ENCODE assay signal across 9 cellular contexts in genomic region chr19:14440049-14440448, GRCh38. TPM values are rescaled to one million over a fixed set of nuclear protein-coding genes. Genes with fewer than 3 reads are reported as not detected.
DNase-seq lines count a peak whose midpoint lies in the region; ATAC-seq, FAIRE-seq and TF ChIP-seq lines count a peak whose summit lies in the region.
"Had no signal": no experiment of that assay in that cellular context is flagged by ENCODE, and none has a peak within 500 bp of the region (broad histone marks: within the 10 kb centered on the region; RNA-seq: fewer than 3 reads in every experiment).

No MANE protein-coding gene starts in this region.

- H3K27me3 Mint-ChIP-seq in T-cell (no peaks in the 10 kb centered on the region), memory B cell (no peaks in the 10 kb centered on the region)
- no peaks in the 10 kb centered on the region for H3K27me3 Mint-ChIP-seq in activated naive CD8-positive, alpha-beta T cell treated with anti-CD3 and anti-CD28 coated beads for 36 hours

- H3K27ac Mint-ChIP-seq in T-cell (peak overlapping the region; percentile 96 to 97), memory B cell (peak overlapping the region; percentile 89)
- H3K27ac Mint-ChIP-seq in activated naive CD8-positive, alpha-beta T cell treated with anti-CD3 and anti-CD28 coated beads for 36 hours = peak overlapping the region; percentile 91

- peak; percentile 82 for FAIRE-seq in GM12892 (lab: Jason Lieb, UNC)
- FAIRE-seq: H1 had no signal

- H3K4me1 Mint-ChIP-seq in T-cell (peaks cover 53 to 63% (median 54%) of the 10 kb centered on the region in 3 donors), memory B cell (peaks cover 29% of the 10 kb centered on the region)
- H3K4me1 Mint-ChIP-seq in activated naive CD8-positive, alpha-beta T cell treated with anti-CD3 and anti-CD28 coated beads for 36 hours = peaks cover 48% of the 10 kb centered on the region

- peak overlapping the region; percentile 89 to 98 (median 93) for H3K4me3 Mint-ChIP-seq in T-cell
- H3K4me3 Mint-ChIP-seq in activated naive CD8-positive, alpha-beta T cell treated with anti-CD3 and anti-CD28 coated beads for 36 hours = peak overlapping the region; percentile 88
- H3K4me3 Mint-ChIP-seq in memory B cell = peak overlapping the region; percentile 92

- H3K9me3 Mint-ChIP-seq in T-cell (no peaks in the 10 kb centered on the region), memory B cell (no peaks in the 10 kb centered on the region)
- H3K9me3 Mint-ChIP-seq in activated naive CD8-positive, alpha-beta T cell treated with anti-CD3 and anti-CD28 coated beads for 36 hours = no peaks in the 10 kb centered on the region

- peaks cover 27% of the 10 kb centered on the region for H3K36me3 Mint-ChIP-seq in T-cell
- H3K36me3 Mint-ChIP-seq in activated naive CD8-positive, alpha-beta T cell treated with anti-CD3 and anti-CD28 coated beads for 36 hours = peaks cover 34% of the 10 kb centered on the region
- peaks cover 20% of the 10 kb centered on the region for H3K36me3 Mint-ChIP-seq in memory B cell

- CTCF ChIA-PET in T-cell (lab: Charles Lee) = no interaction called here
- CTCF ChIA-PET in HEK293T (lab: Yijun Ruan, JAX) = no interaction called here

- POLR2A ChIA-PET in T-cell (lab: Charles Lee) = no interaction called here
- POLR2A ChIA-PET in HEK293T (lab: Yijun Ruan, JAX) = no interaction called here

- peak; percentile 86 for DNase-seq in GM12892 (ENCODE audit: insufficient read length)
- DNase-seq in T-cell = peak; percentile 59 to 86 (median 75)
- DNase-seq in activated naive CD8-positive, alpha-beta T cell treated with anti-CD3 and anti-CD28 coated beads for 36 hours = peak; percentile 83
- DNase-seq in memory B cell (ENCODE audit: low spot score in 2 of 2) = peak; percentile 75 to 76
- DNase-seq in stimulated activated CD8-positive, alpha-beta memory T cell treated with anti-CD3 and anti-CD28 coated beads, Interleukin-7, amount 100 ng/mL, for 48 hours (ENCODE audit: extremely low read depth in 1 of 2, low read depth in 1 of 2) = peak; percentile 62 to 69
- no peak for DNase-seq in NCI-H1105 (lab: John Stamatoyannopoulos, UW)
- no peak for DNase-seq in HEK293T (ENCODE audit: extremely low spot score)

- ATAC-seq in HG02840 (IDR thresholded peaks at IDR 0.05; ENCODE audit: low FRiP score, unreplicated experiment) = peak; percentile 79
- ATAC-seq in T-cell (replicated peaks in 1 of 4) = peak; percentile 98 to 100 (median 99)
- ATAC-seq in memory B cell (ENCODE audit: low read depth) = peak; percentile 100

- peak; percentile 81 for TF ChIP-seq POLR2A in GM12892 (IDR thresholded peaks at IDR 0.05; ENCODE audit: low read depth, low read length)

TF ChIP-seq in HEK293T, 16 proteins besides CTCF, POLR2A, EP300 and RAD21:
- TF ChIP-seq FOXM1 (IDR thresholded peaks at IDR 0.05; ENCODE audit: borderline replicate concordance) (no peak), ELF4 (IDR thresholded peaks at IDR 0.05) (no peak), ARNT (IDR thresholded peaks at IDR 0.05) (no peak), FOXA1 (IDR thresholded peaks at IDR 0.05) (no peak), CTBP1 (IDR thresholded peaks at IDR 0.05; ENCODE audit: borderline replicate concordance) (no peak), BHLHE40 (IDR thresholded peaks at IDR 0.05; ENCODE audit: borderline replicate concordance) (no peak), HDGF (IDR thresholded peaks at IDR 0.05; ENCODE audit: borderline replicate concordance) (no peak), PKNOX1 (IDR thresholded peaks at IDR 0.05) (no peak), SUZ12 (IDR thresholded peaks at IDR 0.05) (no peak), LEF1 (IDR thresholded peaks at IDR 0.05; ENCODE audit: borderline replicate concordance) (no peak), FOXK2 (IDR thresholded peaks at IDR 0.05) (no peak), NFRKB (IDR thresholded peaks at IDR 0.05) (no peak), ZNF384 (IDR thresholded peaks at IDR 0.05) (no peak), TARDBP (IDR thresholded peaks at IDR 0.05) (no peak), SP1 (IDR thresholded peaks at IDR 0.05) (no peak), L3MBTL2 (conservative IDR thresholded peaks at IDR 0.05) (no peak)
TF ChIP-seq in HEK293T: peak in this region for 0.

RNA-seq across cellular contexts. Expression of gene PKN1, which starts 6.9 kb away (rescaled TPM):
- polyA plus RNA-seq in GM12892 (2012; ENCODE audit: missing spikeins) = 40.0 TPM
- 100 to 1,000 TPM; 170 to 272 (median 224) TPM for total RNA-seq in T-cell
- total RNA-seq in activated naive CD8-positive, alpha-beta T cell treated with anti-CD3 and anti-CD28 coated beads for 36 hours = 100 to 1,000 TPM; 168 to 169 TPM

RNA-seq across cellular contexts. Expression of gene DDX39A, which starts 20.9 kb away (rescaled TPM):
- 79.3 TPM for polyA plus RNA-seq in GM12892 (2012; ENCODE audit: missing spikeins)
- 100 to 1,000 TPM; 159 to 280 (median 179) TPM for total RNA-seq in T-cell
- total RNA-seq in activated naive CD8-positive, alpha-beta T cell treated with anti-CD3 and anti-CD28 coated beads for 36 hours = 100 to 1,000 TPM; 300 to 306 TPM

RNA-seq across cellular contexts. Expression of gene PTGER1, which starts 35.1 kb away (rescaled TPM):
- polyA plus RNA-seq in GM12892 (2012; ENCODE audit: missing spikeins) = not detected
- under 1 TPM in 2 of 5 donors, not detected in 3; 0.23 to 0.25 TPM for total RNA-seq in T-cell
- total RNA-seq in activated naive CD8-positive, alpha-beta T cell treated with anti-CD3 and anti-CD28 coated beads for 36 hours = under 1 TPM; 0.25 to 0.40 TPM

RNA-seq across cellular contexts. Expression of gene GIPC1, which starts 55.9 kb away (rescaled TPM):
- 7.0 TPM for polyA plus RNA-seq in GM12892 (2012; ENCODE audit: missing spikeins)
- total RNA-seq in T-cell = 10 to 100 TPM; 27.5 to 44.4 (median 35.4) TPM
- total RNA-seq in activated naive CD8-positive, alpha-beta T cell treated with anti-CD3 and anti-CD28 coated beads for 36 hours = 10 to 100 TPM; 22.5 to 24.8 TPM

RNA-seq across cellular contexts. Expression of gene ADGRE5, which starts 58.8 kb away (rescaled TPM):
- 45.4 TPM for polyA plus RNA-seq in GM12892 (2012; ENCODE audit: missing spikeins)
- 1,000 to 10,000 TPM in 1 of 5 donors, 100 to 1,000 TPM in 4; 194 to 1,118 (median 206) TPM for total RNA-seq in T-cell
- total RNA-seq in activated naive CD8-positive, alpha-beta T cell treated with anti-CD3 and anti-CD28 coated beads for 36 hours = 100 to 1,000 TPM; 219 to 223 TPM

Comparison
In these comparisons a context has a peak if more than half of its experiments do, and no peak if none do; other contexts are left out.
1. DNase-seq: peak in GM12892 (single experiment), T-cell (34 of 34), activated naive CD8-positive, alpha-beta T cell treated with anti-CD3 and anti-CD28 coated beads for 36 hours (single experiment), memory B cell (2 of 2) and stimulated activated CD8-positive, alpha-beta memory T cell treated with anti-CD3 and anti-CD28 coated beads, Interleukin-7, amount 100 ng/mL, for 48 hours (2 of 2); none in NCI-H1105 (single experiment) and HEK293T (single experiment).
2. Peak in every context shown above with its lines, with median percentiles within 50 percentile points of each other: ATAC-seq, H3K27ac Mint-ChIP-seq and H3K4me3 Mint-ChIP-seq.